In the genomic region with DNA sequence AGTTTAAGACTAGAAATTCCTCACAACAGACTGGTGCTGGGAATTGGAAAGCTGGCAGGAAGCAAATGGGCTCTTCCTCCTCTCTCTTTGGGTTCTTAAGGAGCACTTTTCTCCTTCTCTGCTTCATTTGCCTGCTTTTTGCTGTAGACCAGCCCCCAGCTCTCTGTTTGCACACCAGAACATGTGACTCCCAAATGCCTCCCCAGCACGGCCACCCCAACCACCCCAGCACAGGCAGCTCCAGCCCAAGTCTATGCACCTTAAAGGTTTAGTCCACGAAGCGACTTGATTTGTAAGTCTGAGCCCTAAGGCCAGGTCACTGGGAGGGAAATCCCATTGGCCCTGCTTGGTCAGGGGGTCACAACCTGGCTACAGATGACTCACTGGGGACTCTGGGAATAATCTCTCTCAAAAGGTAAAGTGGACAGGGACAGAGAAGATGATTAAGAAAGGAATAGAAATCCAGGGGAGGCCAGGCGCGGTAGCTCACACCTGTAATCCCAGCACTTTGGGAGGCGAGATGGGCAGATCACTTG, we compare ENCODE assay signal across 1 cellular context.
TF ChIP-seq lines count a peak whose summit lies in the region.

No MANE protein-coding gene starts in this region.

TF ChIP-seq in A549, 52 proteins besides CTCF, POLR2A, EP300 and RAD21:
- TF ChIP-seq, protein P1, sequence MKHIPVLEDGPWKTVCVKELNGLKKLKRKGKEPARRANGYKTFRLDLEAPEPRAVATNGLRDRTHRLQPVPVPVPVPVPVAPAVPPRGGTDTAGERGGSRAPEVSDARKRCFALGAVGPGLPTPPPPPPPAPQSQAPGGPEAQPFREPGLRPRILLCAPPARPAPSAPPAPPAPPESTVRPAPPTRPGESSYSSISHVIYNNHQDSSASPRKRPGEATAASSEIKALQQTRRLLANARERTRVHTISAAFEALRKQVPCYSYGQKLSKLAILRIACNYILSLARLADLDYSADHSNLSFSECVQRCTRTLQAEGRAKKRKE (CRISPR knock-in tag; IDR thresholded peaks at IDR 0.05; ENCODE audit: low read depth): no peak
- TF ChIP-seq CBX2 (IDR thresholded peaks at IDR 0.05; ENCODE audit: borderline replicate concordance, low read depth) (no peak), SREBF2 (IDR thresholded peaks at IDR 0.05) (no peak), RCOR1 (IDR thresholded peaks at IDR 0.05; ENCODE audit: low read depth, low read length) (no peak), FOSB (CRISPR knock-in tag; IDR thresholded peaks at IDR 0.05) (no peak), CHD4 (IDR thresholded peaks at IDR 0.05; ENCODE audit: borderline replicate concordance) (no peak), POLR2AphosphoS2 (conservative IDR thresholded peaks at IDR 0.05; ENCODE audit: low read length) (no peak)
- TF ChIP-seq, protein P2, sequence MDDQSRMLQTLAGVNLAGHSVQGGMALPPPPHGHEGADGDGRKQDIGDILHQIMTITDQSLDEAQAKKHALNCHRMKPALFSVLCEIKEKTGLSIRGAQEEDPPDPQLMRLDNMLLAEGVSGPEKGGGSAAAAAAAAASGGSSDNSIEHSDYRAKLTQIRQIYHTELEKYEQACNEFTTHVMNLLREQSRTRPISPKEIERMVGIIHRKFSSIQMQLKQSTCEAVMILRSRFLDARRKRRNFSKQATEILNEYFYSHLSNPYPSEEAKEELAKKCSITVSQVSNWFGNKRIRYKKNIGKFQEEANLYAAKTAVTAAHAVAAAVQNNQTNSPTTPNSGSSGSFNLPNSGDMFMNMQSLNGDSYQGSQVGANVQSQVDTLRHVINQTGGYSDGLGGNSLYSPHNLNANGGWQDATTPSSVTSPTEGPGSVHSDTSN (IDR thresholded peaks at IDR 0.05): no peak
